ENCODE assay signal across 1 cellular context in genomic region chr12:48995061-48995879, GRCh38.
TF ChIP-seq lines count a peak whose summit lies in the region.

No MANE protein-coding gene starts in this region.

TF ChIP-seq in HEK293, 187 proteins besides CTCF, POLR2A, EP300 and RAD21 (continued from another document):
- TF ChIP-seq ATF2 (tag by site-specific recombination; IDR thresholded peaks at IDR 0.05; ENCODE audit: low read depth): no peak
- TF ChIP-seq FEZF1 (tag by site-specific recombination; IDR thresholded peaks at IDR 0.05): no peak
- no peak for TF ChIP-seq ZBTB21 (tag by site-specific recombination; IDR thresholded peaks at IDR 0.05)
- TF ChIP-seq ZNF2 (tag by site-specific recombination; IDR thresholded peaks at IDR 0.05): no peak
- TF ChIP-seq SP3 (tag by site-specific recombination; IDR thresholded peaks at IDR 0.05): no peak
- TF ChIP-seq PRDM10 (tag by site-specific recombination; IDR thresholded peaks at IDR 0.05): peak; percentile 90
- no peak for TF ChIP-seq ZNF426 (tag by site-specific recombination; IDR thresholded peaks at IDR 0.05)
- TF ChIP-seq ZBTB26 (tag by site-specific recombination; optimal IDR thresholded peaks at IDR 0.05): peak; percentile 45
- no peak for TF ChIP-seq ZNF658 (tag by site-specific recombination; IDR thresholded peaks at IDR 0.05)
- no peak for TF ChIP-seq ELK4 (IDR thresholded peaks at IDR 0.05; ENCODE audit: borderline replicate concordance, low read depth, low read length)
- TF ChIP-seq ZNF600 (tag by site-specific recombination; IDR thresholded peaks at IDR 0.05): peak; percentile 78
- peak; percentile 46; the same call in 1 of the 2 replicates for TF ChIP-seq ZBTB17 (tag by site-specific recombination; IDR thresholded peaks at IDR 0.05)
- TF ChIP-seq GLIS1 (tag by site-specific recombination; IDR thresholded peaks at IDR 0.05): peak; percentile 55; the same call in 1 of the 2 replicates
- no peak for TF ChIP-seq ZNF366 (tag by site-specific recombination; conservative IDR thresholded peaks at IDR 0.05)
- peak; percentile 69 for TF ChIP-seq ZNF654 (tag by site-specific recombination; IDR thresholded peaks at IDR 0.05; ENCODE audit: low read depth)
- TF ChIP-seq ZNF510 (tag by site-specific recombination; IDR thresholded peaks at IDR 0.05; ENCODE audit: insufficient replicate concordance): no peak
- TF ChIP-seq ZNF670 (tag by site-specific recombination; IDR thresholded peaks at IDR 0.05; ENCODE audit: low read depth): no peak
- 0 out of 2 replicates have a peak, but pooled peaks have one; percentile 30 for TF ChIP-seq ZBTB6 (tag by site-specific recombination; IDR thresholded peaks at IDR 0.05)
- TF ChIP-seq ZNF248 (tag by site-specific recombination; IDR thresholded peaks at IDR 0.05): no peak
- peak; percentile 91 for TF ChIP-seq IKZF3 (tag by site-specific recombination; IDR thresholded peaks at IDR 0.05)
- no peak for TF ChIP-seq ZNF391 (tag by site-specific recombination; IDR thresholded peaks at IDR 0.05; ENCODE audit: borderline replicate concordance, low read depth)
- no peak for TF ChIP-seq ZNF19 (tag by site-specific recombination; IDR thresholded peaks at IDR 0.05; ENCODE audit: low read depth)
- no peak for TF ChIP-seq SCRT2 (tag by site-specific recombination; IDR thresholded peaks at IDR 0.05)
- no peak for TF ChIP-seq ZNF701 (tag by site-specific recombination; IDR thresholded peaks at IDR 0.05)
- TF ChIP-seq GLIS2 (tag by site-specific recombination; IDR thresholded peaks at IDR 0.05): peak; percentile 43; the same call in 1 of the 2 replicates
- no peak for TF ChIP-seq ZNF521 (tag by site-specific recombination; IDR thresholded peaks at IDR 0.05)
